40 cellular contexts compared by ENCODE assay signal in genomic region chr5:33604503-33604902, GRCh38.
"Had no signal": no experiment of that assay in that cellular context is flagged by ENCODE, and none has a peak within 500 bp of the region (broad histone marks: within the 10 kb centered on the region; RNA-seq: fewer than 3 reads in every experiment).

No MANE protein-coding gene starts in this region.

- H3K27ac Mint-ChIP-seq: activated naive CD4-positive, alpha-beta T cell treated with anti-CD3 and anti-CD28 coated beads for 36 hours; activated naive CD4-positive, alpha-beta T cell treated with anti-CD3 and anti-CD28 coated beads, Interleukin-2, amount 10 ng/mL, durations not matched to agents 7 days and 5 days; activated naive CD4-positive, alpha-beta T cell treated with anti-CD3 and anti-CD28 coated beads, Interleukin-2, amount 50 U/mL, for 24 hours; activated naive CD4-positive, alpha-beta T cell treated with anti-CD3 and anti-CD28 coated beads, Interleukin-2, amount 50 U/mL, for 72 hours; activated naive CD8-positive, alpha-beta T cell; activated naive CD8-positive, alpha-beta T cell treated with anti-CD3 and anti-CD28 coated beads for 36 hours; activated naive CD8-positive, alpha-beta T cell treated with anti-CD3 and anti-CD28 coated beads, Interleukin-2, amount 10 ng/mL, durations not matched to agents 7 days and 5 days; activated naive CD8-positive, alpha-beta T cell treated with anti-CD3 and anti-CD28 coated beads, Interleukin-2, amount 50 U/mL, for 24 hours; activated T-cell treated with anti-CD3 and anti-CD28 coated beads, Interleukin-2, amount 50 U/mL, for 24 hours; activated T-cell treated with anti-CD3 and anti-CD28 coated beads, Interleukin-2, amount 50 U/mL, for 72 hours; activated T-helper 1 cell treated with anti-CD3 and anti-CD28 coated beads, Interleukin-12 subunit alpha, Interleukin-12 subunit beta, Interleukin-2, Interleukin-4 antibody, amounts not matched to agents 30 ng/mL and 10 ng/mL and 1 ng/mL, durations not matched to agents 14 hours and 24 hours and 36 hours; activated T-helper 17 cell treated with anti-CD3 and anti-CD28 coated beads, Interleukin-2, amount 50 U/mL, for 72 hours; activated T-helper 2 cell treated with anti-CD3 and anti-CD28 coated beads, Interferon-gamma antibody, Interleukin-2, Interleukin-4, amounts not matched to agents 10 μg/mL and 5 μg/mL and 100 μg/mL, durations not matched to agents 14 hours and 24 hours and 36 hours; brain had no signal

- H3K27me3 Mint-ChIP-seq: activated naive CD4-positive, alpha-beta T cell treated with anti-CD3 and anti-CD28 coated beads, Interleukin-2, amount 10 ng/mL, durations not matched to agents 7 days and 5 days; activated naive CD8-positive, alpha-beta T cell treated with anti-CD3 and anti-CD28 coated beads for 36 hours; activated naive CD8-positive, alpha-beta T cell treated with anti-CD3 and anti-CD28 coated beads, Interleukin-2, amount 50 U/mL, for 24 hours; brain had no signal

- H3K27ac ChIP-seq: adrenal gland, ascending aorta, body of pancreas, brain microvascular endothelial cell, breast epithelium, cardiac muscle cell had no signal

- H3K9me3 ChIP-seq: adrenal gland, ascending aorta, body of pancreas, breast epithelium had no signal

- H3K4me3 ChIP-seq: adrenal gland, ascending aorta, body of pancreas, breast epithelium, cardiac muscle cell had no signal

- H3K27me3 ChIP-seq: adrenal gland, ascending aorta, body of pancreas, brain microvascular endothelial cell, breast epithelium, cardiac muscle cell had no signal

- H3K9me3 Mint-ChIP-seq: activated naive CD4-positive, alpha-beta T cell treated with anti-CD3 and anti-CD28 coated beads for 36 hours; activated naive CD4-positive, alpha-beta T cell treated with anti-CD3 and anti-CD28 coated beads, Interleukin-2, amount 10 ng/mL, durations not matched to agents 7 days and 5 days; activated naive CD4-positive, alpha-beta T cell treated with anti-CD3 and anti-CD28 coated beads, Interleukin-2, amount 50 U/mL, for 24 hours; activated naive CD4-positive, alpha-beta T cell treated with anti-CD3 and anti-CD28 coated beads, Interleukin-2, amount 50 U/mL, for 72 hours; activated naive CD8-positive, alpha-beta T cell treated with anti-CD3 and anti-CD28 coated beads for 36 hours; activated naive CD8-positive, alpha-beta T cell treated with anti-CD3 and anti-CD28 coated beads, Interleukin-2, amount 10 ng/mL, durations not matched to agents 7 days and 5 days; activated naive CD8-positive, alpha-beta T cell treated with anti-CD3 and anti-CD28 coated beads, Interleukin-2, amount 50 U/mL, for 24 hours; activated T-cell treated with anti-CD3 and anti-CD28 coated beads, Interleukin-2, amount 50 U/mL, for 24 hours; activated T-cell treated with anti-CD3 and anti-CD28 coated beads, Interleukin-2, amount 50 U/mL, for 4 hours; activated T-cell treated with anti-CD3 and anti-CD28 coated beads, Interleukin-2, amount 50 U/mL, for 72 hours; activated T-helper 1 cell treated with anti-CD3 and anti-CD28 coated beads, Interleukin-12 subunit alpha, Interleukin-12 subunit beta, Interleukin-2, Interleukin-4 antibody, amounts not matched to agents 30 ng/mL and 10 ng/mL and 1 ng/mL, durations not matched to agents 14 hours and 24 hours and 36 hours; activated T-helper 17 cell treated with anti-CD3 and anti-CD28 coated beads, Interleukin-2, amount 50 U/mL, for 72 hours; activated T-helper 2 cell treated with anti-CD3 and anti-CD28 coated beads, Interferon-gamma antibody, Interleukin-2, Interleukin-4, amounts not matched to agents 10 μg/mL and 5 μg/mL and 100 μg/mL, durations not matched to agents 14 hours and 24 hours and 36 hours; brain; central memory CD8-positive, alpha-beta T cell had no signal

- H3K4me3 Mint-ChIP-seq: activated naive CD4-positive, alpha-beta T cell treated with anti-CD3 and anti-CD28 coated beads for 36 hours; activated naive CD4-positive, alpha-beta T cell treated with anti-CD3 and anti-CD28 coated beads, Interleukin-2, amount 10 ng/mL, durations not matched to agents 7 days and 5 days; activated naive CD4-positive, alpha-beta T cell treated with anti-CD3 and anti-CD28 coated beads, Interleukin-2, amount 50 U/mL, for 24 hours; activated naive CD8-positive, alpha-beta T cell; activated naive CD8-positive, alpha-beta T cell treated with anti-CD3 and anti-CD28 coated beads for 36 hours; activated naive CD8-positive, alpha-beta T cell treated with anti-CD3 and anti-CD28 coated beads, Interleukin-2, amount 10 ng/mL, durations not matched to agents 7 days and 5 days; activated naive CD8-positive, alpha-beta T cell treated with anti-CD3 and anti-CD28 coated beads, Interleukin-2, amount 50 U/mL, for 24 hours; activated T-cell treated with anti-CD3 and anti-CD28 coated beads, Interleukin-2, amount 50 U/mL, for 24 hours; activated T-cell treated with anti-CD3 and anti-CD28 coated beads, Interleukin-2, amount 50 U/mL, for 4 hours; activated T-cell treated with anti-CD3 and anti-CD28 coated beads, Interleukin-2, amount 50 U/mL, for 72 hours; activated T-helper 1 cell treated with anti-CD3 and anti-CD28 coated beads, Interleukin-12 subunit alpha, Interleukin-12 subunit beta, Interleukin-2, Interleukin-4 antibody, amounts not matched to agents 30 ng/mL and 10 ng/mL and 1 ng/mL, durations not matched to agents 14 hours and 24 hours and 36 hours; activated T-helper 17 cell treated with anti-CD3 and anti-CD28 coated beads, Interleukin-2, amount 50 U/mL, for 72 hours; brain; central memory CD8-positive, alpha-beta T cell had no signal

- H3K36me3 ChIP-seq: adrenal gland, ascending aorta, breast epithelium, cardiac muscle cell had no signal

- H3K4me1 Mint-ChIP-seq: activated naive CD4-positive, alpha-beta T cell treated with anti-CD3 and anti-CD28 coated beads, Interleukin-2, amount 10 ng/mL, durations not matched to agents 7 days and 5 days; activated naive CD4-positive, alpha-beta T cell treated with anti-CD3 and anti-CD28 coated beads, Interleukin-2, amount 50 U/mL, for 24 hours; activated naive CD8-positive, alpha-beta T cell treated with anti-CD3 and anti-CD28 coated beads for 36 hours; activated naive CD8-positive, alpha-beta T cell treated with anti-CD3 and anti-CD28 coated beads, Interleukin-2, amount 10 ng/mL, durations not matched to agents 7 days and 5 days; activated naive CD8-positive, alpha-beta T cell treated with anti-CD3 and anti-CD28 coated beads, Interleukin-2, amount 50 U/mL, for 24 hours; activated T-helper 17 cell treated with anti-CD3 and anti-CD28 coated beads, Interleukin-2, amount 50 U/mL, for 72 hours; central memory CD8-positive, alpha-beta T cell had no signal

- DNase-seq: activated effector memory CD4-positive, alpha-beta T cell treated with anti-CD3 and anti-CD28 coated beads, Interleukin-2, amount 50 U/mL, for 16 hours; activated effector memory CD4-positive, alpha-beta T cell treated with Interleukin-2 at 50 U/mL for 16 hours; activated gamma-delta T cell; activated gamma-delta T cell treated with Interleukin-2 at 50 U/mL for 16 hours; activated naive CD4-positive, alpha-beta T cell; activated naive CD4-positive, alpha-beta T cell treated with anti-CD3 and anti-CD28 coated beads for 36 hours; activated naive CD4-positive, alpha-beta T cell treated with anti-CD3 and anti-CD28 coated beads, Interleukin-2, amount 10 ng/mL, durations not matched to agents 7 days and 5 days; activated naive CD4-positive, alpha-beta T cell treated with anti-CD3 and anti-CD28 coated beads, Interleukin-2, amount 50 U/mL, for 16 hours; activated naive CD4-positive, alpha-beta T cell treated with Interleukin-2 at 50 U/mL for 16 hours; activated naive CD8-positive, alpha-beta T cell treated with anti-CD3 and anti-CD28 coated beads for 36 hours; activated naive CD8-positive, alpha-beta T cell treated with anti-CD3 and anti-CD28 coated beads, Interleukin-2, amount 10 ng/mL, durations not matched to agents 7 days and 5 days; activated naive CD8-positive, alpha-beta T cell treated with anti-CD3 and anti-CD28 coated beads, Interleukin-2, amount 50 U/mL, for 24 hours; activated T-cell treated with anti-CD3 and anti-CD28 coated beads, Interleukin-2, amount 50 U/mL, for 1 hour; activated T-cell treated with anti-CD3 and anti-CD28 coated beads, Interleukin-2, amount 50 U/mL, for 24 hours; activated T-cell treated with anti-CD3 and anti-CD28 coated beads, Interleukin-2, amount 50 U/mL, for 4 hours; activated T-cell treated with anti-CD3 and anti-CD28 coated beads, Interleukin-2, amount 50 U/mL, for 48 hours; activated T-cell treated with anti-CD3 and anti-CD28 coated beads, Interleukin-2, amount 50 U/mL, for 72 hours; adrenal gland; amniotic stem cell; amygdala; anterior cingulate cortex; aorta; body of pancreas; brain microvascular endothelial cell; caudate nucleus; central memory CD4-positive, alpha-beta T cell; cerebellar nuclear complex had no signal

- FAIRE-seq: astrocyte, bronchial epithelial cell had no signal

- H3K4me1 ChIP-seq: ascending aorta, breast epithelium had no signal

- ATAC-seq: activated naive CD4-positive, alpha-beta T cell treated with anti-CD3 and anti-CD28 coated beads, Interleukin-2, amount 50 U/mL, for 72 hours; activated naive CD8-positive, alpha-beta T cell treated with anti-CD3 and anti-CD28 coated beads, Interleukin-2, amount 50 U/mL, for 24 hours; activated T-cell treated with anti-CD3 and anti-CD28 coated beads, Interleukin-2, amount 50 U/mL, for 4 hours; activated T-cell treated with anti-CD3 and anti-CD28 coated beads, Interleukin-2, amount 50 U/mL, for 72 hours; activated T-helper 17 cell treated with anti-CD3 and anti-CD28 coated beads, Interleukin-2, amount 50 U/mL, for 72 hours; body of pancreas had no signal

- H3K36me3 Mint-ChIP-seq: activated naive CD4-positive, alpha-beta T cell treated with anti-CD3 and anti-CD28 coated beads, Interleukin-2, amount 10 ng/mL, durations not matched to agents 7 days and 5 days; activated naive CD4-positive, alpha-beta T cell treated with anti-CD3 and anti-CD28 coated beads, Interleukin-2, amount 50 U/mL, for 24 hours; activated naive CD4-positive, alpha-beta T cell treated with anti-CD3 and anti-CD28 coated beads, Interleukin-2, amount 50 U/mL, for 72 hours; activated naive CD8-positive, alpha-beta T cell; activated naive CD8-positive, alpha-beta T cell treated with anti-CD3 and anti-CD28 coated beads for 36 hours; activated naive CD8-positive, alpha-beta T cell treated with anti-CD3 and anti-CD28 coated beads, Interleukin-2, amount 10 ng/mL, durations not matched to agents 7 days and 5 days; brain had no signal
